ENCODE assay signal across 25 cellular contexts in genomic region chr17:53662608-53663007, GRCh38.
"Had no signal": no experiment of that assay in that cellular context is flagged by ENCODE, and none has a peak within 500 bp of the region (broad histone marks: within the 10 kb centered on the region; RNA-seq: fewer than 3 reads in every experiment).

No MANE protein-coding gene starts in this region.

- H3K36me3 ChIP-seq: MG63 had no signal

- H3K27ac ChIP-seq: HL-60, RWPE1 had no signal

- H3K4me3 ChIP-seq: MG63 had no signal

- FAIRE-seq: HTR-8/SVneo had no signal

- H3K27me3 ChIP-seq: MG63 had no signal

- ATAC-seq: Panc1, PC-3, T-cell had no signal

- H3K9me3 ChIP-seq: MG63 had no signal

- DNase-seq: Karpas-422, KG1, MG63, NCI-H1092, NCI-H1105 treated with DMSO at 0.1 percent for 48 hours, NCI-H1417 treated with DMSO at 0.1 percent for 48 hours, NCI-H146, NCI-H1694 treated with DMSO at 0.1 percent for 48 hours, NCI-H1930, NCI-H2081, NCI-H2171, NCI-H226, NCI-H446, NCI-H510A, NCI-H524 treated with DMSO at 0.1 percent for 48 hours, NCI-H69, NCI-H774, PC-3, SHP77, SW 1271, T-cell had no signal
